ENCODE assay signal across 16 cellular contexts in the genomic region with DNA sequence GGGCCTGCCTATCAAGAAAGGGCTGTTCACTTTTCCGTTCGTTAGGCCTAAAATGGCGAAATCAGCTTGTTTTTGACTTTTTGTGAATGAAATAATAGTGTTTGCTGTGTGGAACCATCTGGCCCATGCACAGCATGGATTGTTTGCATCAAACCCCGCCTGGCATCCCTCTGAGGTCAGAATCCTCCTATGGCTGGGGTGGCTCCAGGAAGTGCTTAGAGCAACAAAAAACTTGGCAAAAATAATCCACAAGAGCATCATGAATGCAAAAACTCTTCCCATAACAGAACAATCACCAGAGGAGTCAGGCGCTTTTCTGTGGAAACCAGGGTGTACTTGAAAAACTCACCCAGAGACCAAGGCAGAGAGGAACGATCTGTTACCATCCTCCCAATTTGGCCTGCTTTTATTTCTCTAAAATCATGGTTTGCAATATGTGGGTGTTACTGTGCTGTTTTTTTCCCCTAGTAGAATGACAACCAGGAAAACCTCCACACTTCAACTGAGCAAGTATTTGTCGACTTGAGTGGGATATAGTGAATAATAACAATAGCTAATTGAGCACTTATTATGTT.
"Had no signal": no experiment of that assay in that cellular context is flagged by ENCODE, and none has a peak within 500 bp of the region (broad histone marks: within the 10 kb centered on the region; RNA-seq: fewer than 3 reads in every experiment).

No MANE protein-coding gene starts in this region.

- DNase-seq: activated CD4-positive, alpha-beta T cell treated with anti-CD3 and anti-CD28 coated beads for 1 hour; activated CD4-positive, alpha-beta T cell treated with anti-CD3 and anti-CD28 coated beads, Interleukin-2, amount 50 U/mL, for 1 hour; activated CD8-positive, alpha-beta T cell treated with anti-CD3 and anti-CD28 coated beads, Interleukin-2, amount 10 ng/mL, durations not matched to agents 7 days and 5 days; activated gamma-delta T cell treated with Interleukin-2 at 50 U/mL for 16 hours; body of pancreas; central memory CD4-positive, alpha-beta T cell; effector memory CD4-positive, alpha-beta T cell; gastrocnemius medialis; hypothalamus; left ventricle myocardium inferior; mammary epithelial cell; naive thymus-derived CD8-positive, alpha-beta T cell; ovary; stimulated activated CD4-positive, alpha-beta T cell treated with anti-CD3 and anti-CD28 coated beads, Interleukin-4, amount 100 ng/mL, for 24 hours; stimulated activated naive CD4-positive, alpha-beta T cell treated with Interleukin-2 at 50 U/mL for 16 hours had no signal

- ATAC-seq: activated CD8-positive, alpha-beta T cell treated with anti-CD3 and anti-CD28 coated beads, Interleukin-2, amount 10 ng/mL, durations not matched to agents 7 days and 5 days; body of pancreas; esophagus mucosa; gastrocnemius medialis; naive thymus-derived CD8-positive, alpha-beta T cell had no signal
